Comparison of ENCODE assay signal across 22 cellular contexts in genomic region chr4:107640157-107640556, GRCh38.
DNase-seq lines count a peak whose midpoint lies in the region; ATAC-seq and TF ChIP-seq lines count a peak whose summit lies in the region.
"Had no signal": no experiment of that assay in that cellular context is flagged by ENCODE, and none has a peak within 500 bp of the region (broad histone marks: within the 10 kb centered on the region; RNA-seq: fewer than 3 reads in every experiment).

No MANE protein-coding gene starts in this region.

- in situ Hi-C loops in GM23248 (cut with MboI): no loop called here

- H3K36me3 ChIP-seq in GM23248 (ENCODE audit: low read depth) (no peaks in the 10 kb centered on the region), rectal smooth muscle tissue (ENCODE audit: control insufficient read depth, insufficient read depth, low read length) (peaks cover 9% of the 10 kb centered on the region), uterus (no peaks in the 10 kb centered on the region)

- 48 to 50% methylated on average over 2 of the region's 2 CpGs for WGBS in GM23248 (ENCODE audit: low coverage in 1 of 2, low lambda C conversion rate in 2 of 2, missing lambda C conversion rate in 2 of 2), 2 experiments

- peaks cover 24% of the 10 kb centered on the region for H3K36me3 Mint-ChIP-seq in endothelial cell (ENCODE audit: low read depth, unreplicated experiment)

- TF ChIP-seq CTCF in endothelial cell (IDR thresholded peaks at IDR 0.05; ENCODE audit: unreplicated experiment): no peak
- no peak for TF ChIP-seq CTCF in uterus (IDR thresholded peaks at IDR 0.05)

- H3K79me2 ChIP-seq in GM23248 (ENCODE audit: insufficient read depth): 0 out of 2 replicates have a peak, but pooled peaks cover 5% of the 10 kb centered on the region

- no peaks in the 10 kb centered on the region for H4K20me1 ChIP-seq in GM23248 (ENCODE audit: insufficient read depth)

- peaks cover 9% of the 10 kb centered on the region for H3K4me1 Mint-ChIP-seq in endothelial cell (ENCODE audit: unreplicated experiment)

- no peak overlapping the region for H3K4me3 ChIP-seq in GM23248
- no peak overlapping the region for H3K4me3 ChIP-seq in rectal smooth muscle tissue (ENCODE audit: low read length)
- no peak overlapping the region for H3K4me3 ChIP-seq in uterus
- H3K4me3 ChIP-seq: BLaER1 treated with 17β-estradiol and CSF1 and Interleukin-3, amounts not matched to agents 10 nM and 100 nM; Peyer's patch; SJSA1 had no signal

- ATAC-seq in GM18502 (IDR thresholded peaks at IDR 0.05; ENCODE audit: poor library complexity, unreplicated experiment): no peak

- H3K4me1 ChIP-seq in GM23248 (ENCODE audit: insufficient read depth) (no peaks in the 10 kb centered on the region), rectal smooth muscle tissue (ENCODE audit: control insufficient read depth, insufficient read depth, low read length) (peaks cover 16% of the 10 kb centered on the region), uterus (no peaks in the 10 kb centered on the region)
- H3K4me1 ChIP-seq: BLaER1 treated with 17β-estradiol and CSF1 and Interleukin-3, amounts not matched to agents 10 nM and 100 nM; Caco-2; Peyer's patch; SJSA1 had no signal

- H3K27ac ChIP-seq in GM23248: no peak overlapping the region
- H3K27ac ChIP-seq in rectal smooth muscle tissue (ENCODE audit: low read depth, low read length): peak overlapping the region; percentile 74
- H3K27ac ChIP-seq in uterus: peak overlapping the region; percentile 20 to 80
- H3K27ac ChIP-seq: BLaER1 treated with 17β-estradiol and CSF1 and Interleukin-3, amounts not matched to agents 10 nM and 100 nM; Peyer's patch; SJSA1 had no signal

- no peak for TF ChIP-seq POLR2A in uterus (IDR thresholded peaks at IDR 0.05)

- H3K27ac Mint-ChIP-seq in endothelial cell (ENCODE audit: unreplicated experiment): peak overlapping the region; percentile 55
- H3K27ac Mint-ChIP-seq: IgD-negative memory B cell had no signal

- H3K9ac ChIP-seq in GM23248 (no peak overlapping the region), rectal smooth muscle tissue (ENCODE audit: low read length) (no peak overlapping the region)
- H3K9ac ChIP-seq: BLaER1 treated with 17β-estradiol and CSF1 and Interleukin-3, amounts not matched to agents 10 nM and 100 nM had no signal

- H3K4me3 Mint-ChIP-seq in endothelial cell (ENCODE audit: unreplicated experiment): no peak overlapping the region
- H3K4me3 Mint-ChIP-seq: CD4-positive, alpha-beta memory T cell; IgD-negative memory B cell had no signal

- H3K9me2 ChIP-seq in GM23248 (ENCODE audit: insufficient read depth): no peaks in the 10 kb centered on the region

- H3K27me3 ChIP-seq in GM23248 (replicated peaks; ENCODE audit: insufficient read depth) (no peaks in the 10 kb centered on the region), rectal smooth muscle tissue (ENCODE audit: control insufficient read depth, insufficient read depth, low read length) (no peaks in the 10 kb centered on the region), uterus (no peaks in the 10 kb centered on the region)
- H3K27me3 ChIP-seq: BLaER1 treated with 17β-estradiol and CSF1 and Interleukin-3, amounts not matched to agents 10 nM and 100 nM; Peyer's patch; SJSA1 had no signal

- H3K9me3 ChIP-seq in GM23248 (ENCODE audit: low read depth) (no peaks in the 10 kb centered on the region), uterus (no peaks in the 10 kb centered on the region)
- H3K9me3 ChIP-seq: Caco-2, Peyer's patch, SJSA1 had no signal

- H3K27me3 Mint-ChIP-seq in endothelial cell (ENCODE audit: unreplicated experiment): peaks cover 3% of the 10 kb centered on the region
- H3K27me3 Mint-ChIP-seq: CD4-positive, alpha-beta memory T cell; IgD-negative memory B cell had no signal

- H3F3A ChIP-seq in GM23248 (ENCODE audit: insufficient read depth): no peaks in the 10 kb centered on the region

- intact Hi-C loops in uterus (cut with DNase I; ENCODE audit: low total_unique reads): no loop called here

- H2AFZ ChIP-seq in GM23248: no peak overlapping the region

- DNase-seq in GM23248: peak; percentile 6
- DNase-seq in endothelial cell (ENCODE audit: low spot score): no peak
- DNase-seq in uterus: no peak
- no peak for DNase-seq in DMS153 (lab: John Stamatoyannopoulos, UW)
- no peak for DNase-seq in RKO (ENCODE audit: low spot score)
- DNase-seq: ACHN; Caco-2; CD4-positive, alpha-beta memory T cell; DMS 273 treated with DMSO at 0.1 percent for 48 hours; DND-41; MV-4-11; NCI-H2029 treated with DMSO at 0.1 percent for 48 hours; NCI-H345; NCI-H524; NCI-H774; NK-92 treated with Interleukin-12 subunit alpha and Interleukin-12 subunit beta, amount 100 ng/mL, for 24 hours; Peyer's patch had no signal

- no peak overlapping the region for H3K4me2 ChIP-seq in GM23248 (ENCODE audit: unreplicated experiment)
- H3K4me2 ChIP-seq: BLaER1 treated with 17β-estradiol and CSF1 and Interleukin-3, amounts not matched to agents 10 nM and 100 nM had no signal

- H3K9me3 Mint-ChIP-seq in endothelial cell (ENCODE audit: unreplicated experiment): no peaks in the 10 kb centered on the region
- H3K9me3 Mint-ChIP-seq: CD4-positive, alpha-beta memory T cell; IgD-negative memory B cell had no signal
